Comparison of ENCODE assay signal across 19 cellular contexts in the genomic region with DNA sequence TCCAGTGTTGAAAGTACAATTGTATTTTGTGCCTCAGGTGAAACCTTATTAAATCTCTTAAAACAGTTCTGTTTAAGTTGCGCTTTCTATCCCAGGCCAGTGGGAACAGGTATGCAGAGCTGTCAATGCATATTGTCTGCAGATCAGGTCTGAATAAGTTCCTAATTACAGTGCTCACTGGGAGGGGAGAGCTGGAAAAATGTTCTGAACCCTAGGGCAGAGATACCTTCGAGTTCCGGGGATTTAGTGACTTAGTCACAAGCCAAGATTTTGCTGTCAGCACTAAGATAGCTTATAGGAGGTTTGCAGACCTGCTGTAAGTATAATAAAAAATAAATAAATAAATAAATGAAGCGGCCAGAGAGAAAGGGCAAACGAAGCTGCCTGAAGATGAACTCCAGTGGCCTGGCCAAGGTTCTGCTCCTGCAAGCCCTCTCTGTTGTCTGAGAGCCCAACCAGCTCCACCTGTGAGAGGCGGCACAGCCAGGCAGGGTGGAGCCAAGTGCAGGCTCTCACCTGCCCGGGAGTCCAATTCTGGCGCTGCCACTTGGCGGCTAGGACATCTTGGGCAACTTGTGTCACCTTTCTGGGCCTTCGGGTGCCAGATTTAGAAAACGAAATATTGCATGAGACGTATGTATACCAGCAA.
DNase-seq lines count a peak whose midpoint lies in the region; ATAC-seq and TF ChIP-seq lines count a peak whose summit lies in the region.
"Had no signal": no experiment of that assay in that cellular context is flagged by ENCODE, and none has a peak within 500 bp of the region (broad histone marks: within the 10 kb centered on the region; RNA-seq: fewer than 3 reads in every experiment).

No MANE protein-coding gene starts in this region.

- H3K27ac ChIP-seq in thyroid gland, result no peak overlapping the region
- H3K27ac ChIP-seq: neural progenitor cell had no signal

- intact Hi-C loops in thyroid gland (cut with DNase I), result no loop called here

- 74% methylated on average over 12 of the region's 12 CpGs for WGBS in thyroid gland, 2 donors

- H3K4me3 ChIP-seq in thyroid gland (replicated peaks in 1 of 3), result no peak overlapping the region
- H3K4me3 ChIP-seq: neural progenitor cell had no signal

- H3K36me3 ChIP-seq in thyroid gland, result no peaks in the 10 kb centered on the region
- H3K36me3 ChIP-seq: neural progenitor cell had no signal

- peak; percentile 45 for ATAC-seq in left lobe of liver
- ATAC-seq in GM21723 (IDR thresholded peaks at IDR 0.05; ENCODE audit: unreplicated experiment), result no peak
- ATAC-seq: activated CD4-positive, CD25-positive, alpha-beta regulatory T cell treated with anti-CD3 and anti-CD28 coated beads, Interleukin-2, amount 50 U/mL, for 24 hours; activated CD8-positive, alpha-beta T cell treated with anti-CD3 and anti-CD28 coated beads, Interleukin-2, amount 10 ng/mL, durations not matched to agents 7 days and 5 days had no signal

- in situ Hi-C loops in T47D (cut with HindIII; ENCODE audit: low pct_unique_long_range_greater_than_20kb, low sequenced_read_pairs), result no loop called here

- TF ChIP-seq CTCF in thyroid gland (IDR thresholded peaks at IDR 0.05), result no peak

- DNase-seq in HT-29 (ENCODE audit: low spot score) (peak; percentile 65), T47D (ENCODE audit: low read depth in 1 of 2, low spot score in 1 of 2) (peak; percentile 9 to 59), left lobe of liver (ENCODE audit: low spot score) (no peak), thyroid gland (peak; percentile 81 to 83), NCI-H2171 (lab: John Stamatoyannopoulos, UW) (no peak), NOMO-1 treated with dmso at 0.1 percent for 144 hours (lab: John Stamatoyannopoulos, UW; ENCODE audit: unreplicated experiment) (no peak)
- DNase-seq: activated CD8-positive, alpha-beta T cell treated with anti-CD3 and anti-CD28 coated beads, Interleukin-2, amount 10 ng/mL, durations not matched to agents 7 days and 5 days; activated naive CD4-positive, alpha-beta T cell; activated T-cell treated with anti-CD3 and anti-CD28 coated beads, Interleukin-2, amount 50 U/mL, for 1 hour; caudate nucleus; CD4-positive, alpha-beta T cell; effector CD4-positive, alpha-beta T cell; NCI-H1694 treated with DMSO at 0.1 percent for 48 hours; NCI-H446 treated with DMSO at 0.1 percent for 48 hours; stimulated activated CD4-positive, alpha-beta T cell treated with anti-CD3 and anti-CD28 coated beads, Interleukin-12 subunit alpha, Interleukin-12 subunit beta, amount 100 ng/mL, for 4 hours; T-helper 9 cell had no signal

- no peaks in the 10 kb centered on the region for H3K27me3 ChIP-seq in thyroid gland
- H3K27me3 ChIP-seq: neural progenitor cell had no signal

- H3K4me1 ChIP-seq in thyroid gland, result no peaks in the 10 kb centered on the region
- H3K4me1 ChIP-seq: neural progenitor cell had no signal

- no peak for TF ChIP-seq POLR2A in thyroid gland (IDR thresholded peaks at IDR 0.05)

- no peaks in the 10 kb centered on the region for H3K9me3 ChIP-seq in thyroid gland

Comparison
In these comparisons a context has a peak if more than half of its experiments do, and no peak if none do; other contexts are left out.
1. DNase-seq: peak in HT-29 (single experiment), T47D (2 of 2) and thyroid gland (2 of 2); none in left lobe of liver (single experiment), NCI-H2171 (single experiment) and NOMO-1 treated with dmso at 0.1 percent for 144 hours (single experiment).